Comparison of ENCODE assay signal across 19 cellular contexts in the genomic region with DNA sequence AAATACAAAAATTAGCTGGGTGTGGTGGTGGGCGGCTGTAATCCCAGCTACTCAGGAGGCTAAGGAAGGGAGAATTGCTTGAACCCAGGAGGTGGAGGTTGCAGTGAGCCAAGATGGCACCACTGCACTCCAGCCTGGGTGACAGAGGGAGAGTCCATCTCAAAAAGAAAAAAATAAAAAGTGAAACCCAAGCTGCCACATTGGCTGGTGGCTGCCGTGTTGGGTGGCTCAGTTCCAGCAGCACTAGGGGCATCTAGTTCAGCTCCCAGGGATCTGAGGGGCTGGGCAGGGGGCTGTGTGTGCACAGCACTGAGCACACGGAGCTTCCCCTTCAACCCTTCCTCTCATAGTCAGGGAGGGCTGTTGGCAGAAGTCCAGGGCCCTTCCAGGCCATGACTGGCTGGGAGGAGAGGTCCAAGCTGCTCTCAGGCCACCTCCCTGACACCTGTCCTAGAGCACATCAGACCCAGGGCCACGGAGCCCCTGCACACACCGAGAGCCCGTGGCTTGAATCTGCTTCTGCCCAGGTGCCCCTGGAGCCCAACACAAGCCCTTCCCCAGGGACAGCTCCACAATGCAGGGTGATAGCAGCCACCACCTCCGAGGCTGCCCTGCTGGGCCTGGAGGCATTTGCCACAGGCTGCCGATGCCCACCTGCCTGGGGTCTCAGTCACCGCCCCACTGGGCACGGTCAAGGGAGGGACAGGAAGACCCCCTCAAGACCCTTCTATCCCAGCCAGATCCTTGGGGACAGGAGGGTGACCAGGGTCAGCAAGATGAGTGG. TPM values are rescaled to one million over a fixed set of nuclear protein-coding genes. Genes with fewer than 3 reads are reported as not detected.
"Had no signal": no experiment of that assay in that cellular context is flagged by ENCODE, and none has a peak within 500 bp of the region (broad histone marks: within the 10 kb centered on the region; RNA-seq: fewer than 3 reads in every experiment).

No MANE protein-coding gene starts in this region.

- ATAC-seq: gastroesophageal sphincter; left lobe of liver; naive thymus-derived CD4-positive, alpha-beta T cell; right cardiac atrium had no signal

- H3K27ac ChIP-seq: esophagus squamous epithelium, gastroesophageal sphincter, neutrophil, stomach, thoracic aorta, transverse colon had no signal

- H3K4me3 ChIP-seq: esophagus squamous epithelium, gastroesophageal sphincter, stomach, thoracic aorta, transverse colon had no signal

- H3K9me3 ChIP-seq: esophagus squamous epithelium, gastroesophageal sphincter, neutrophil, stomach, thoracic aorta, transverse colon had no signal

- FAIRE-seq: small intestine had no signal

- H3K36me3 ChIP-seq: esophagus squamous epithelium, gastroesophageal sphincter, neutrophil, stomach, thoracic aorta, transverse colon had no signal

- DNase-seq: dermis blood vessel endothelial cell; esophagus squamous epithelium; foreskin fibroblast; glutamatergic neuron; islet precursor cell; mammary epithelial cell; naive thymus-derived CD4-positive, alpha-beta T cell; nephron progenitor cell; right cardiac atrium; small intestine; stimulated activated CD4-positive, alpha-beta T cell treated with anti-CD3 and anti-CD28 coated beads, Interleukin-12 subunit alpha, Interleukin-12 subunit beta, amount 100 ng/mL, for 4 hours; stimulated activated naive CD4-positive, alpha-beta T cell; stomach; transverse colon had no signal

- H3K27me3 ChIP-seq: gastroesophageal sphincter, neutrophil, transverse colon had no signal

- H3K4me1 ChIP-seq: esophagus squamous epithelium, gastroesophageal sphincter, stomach, transverse colon had no signal

RNA-seq across cellular contexts. Expression of a gene that starts 58.8 kb away (rescaled TPM):
- total RNA-seq: dermis blood vessel endothelial cell, mammary epithelial cell, osteocyte had no signal
- polyA plus RNA-seq: mammary epithelial cell had no signal
